In the genomic region with DNA sequence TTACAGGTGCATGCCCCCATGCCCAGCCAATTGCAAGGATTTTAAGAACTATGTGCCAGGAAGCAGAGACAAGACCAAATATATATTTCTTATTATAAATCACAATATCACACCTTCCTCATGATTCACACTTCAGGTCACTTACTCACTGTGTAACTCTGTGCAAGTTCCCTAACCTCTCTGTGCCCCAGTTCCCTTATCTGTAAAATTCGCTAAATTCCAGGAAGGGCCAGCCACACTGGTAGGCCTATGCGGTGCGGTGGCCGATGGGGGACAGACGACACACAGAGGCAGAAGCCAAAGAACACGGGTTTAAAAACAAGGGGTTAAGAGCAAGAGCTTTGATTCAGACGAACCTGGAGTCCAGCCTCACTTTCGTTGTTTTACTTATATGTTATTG, we compare ENCODE assay signal across 17 cellular contexts. TPM values are rescaled to one million over a fixed set of nuclear protein-coding genes. Genes with fewer than 3 reads are reported as not detected.
A peak's percentile ranks its signal among the peaks of the same experiment; 100 is the strongest.
DNase-seq lines count a peak whose midpoint lies in the region; ATAC-seq, FAIRE-seq and TF ChIP-seq lines count a peak whose summit lies in the region.
"Had no signal": no experiment of that assay in that cellular context is flagged by ENCODE, and none has a peak within 500 bp of the region (broad histone marks: within the 10 kb centered on the region; RNA-seq: fewer than 3 reads in every experiment).

No MANE protein-coding gene starts in this region.

- peak; percentile 63 to 68 for ATAC-seq in activated CD4-positive, CD25-positive, alpha-beta regulatory T cell treated with anti-CD3 and anti-CD28 coated beads, Interleukin-2, amount 50 U/mL, for 24 hours
- ATAC-seq in Panc1 (no peak), right cardiac atrium (no peak)
- ATAC-seq: body of pancreas; effector memory CD8-positive, alpha-beta T cell; lower lobe of right lung had no signal

- H3K9me3 ChIP-seq in Panc1 (ENCODE audit: control insufficient read depth, insufficient read depth, low read depth, low read length) (no peaks in the 10 kb centered on the region), hepatocyte (ENCODE audit: low read depth) (no peaks in the 10 kb centered on the region), small intestine (ENCODE audit: control insufficient read depth, low read depth) (no peaks in the 10 kb centered on the region), right cardiac atrium (ENCODE audit: control insufficient read depth, low read length) (no peaks in the 10 kb centered on the region)
- H3K9me3 ChIP-seq: body of pancreas, lower lobe of right lung, neutrophil had no signal

- H2AFZ ChIP-seq in hepatocyte: no peak overlapping the region

- H3K36me3 ChIP-seq in Panc1 (ENCODE audit: control insufficient read depth, insufficient read depth, low read length) (no peaks in the 10 kb centered on the region), hepatocyte (replicated peaks; ENCODE audit: insufficient read depth, low read depth) (no peaks in the 10 kb centered on the region), small intestine (ENCODE audit: control insufficient read depth in 2 of 2, insufficient read depth in 2 of 2, low read length in 2 of 2) (no peaks in the 10 kb centered on the region)
- H3K36me3 ChIP-seq: lower lobe of right lung, neutrophil had no signal

- H4K20me1 ChIP-seq in hepatocyte (ENCODE audit: insufficient read depth, poor library complexity, severe bottlenecking): no peaks in the 10 kb centered on the region

- TF ChIP-seq CTCF in Panc1 (IDR thresholded peaks at IDR 0.05) (no peak), hepatocyte (IDR thresholded peaks at IDR 0.05; ENCODE audit: poor library complexity) (no peak)

- H3K4me3 ChIP-seq in Panc1 (ENCODE audit: low read depth in 2 of 2, low read length in 2 of 2): no peak overlapping the region
- no peak overlapping the region for H3K4me3 ChIP-seq in hepatocyte
- peak overlapping the region in 1 of 2 donors; percentile 40 for H3K4me3 ChIP-seq in small intestine (ENCODE audit: low read depth in 1 of 2, low read length in 2 of 2)
- no peak overlapping the region for H3K4me3 ChIP-seq in right cardiac atrium (ENCODE audit: low read length)
- H3K4me3 ChIP-seq: body of pancreas, lower lobe of right lung had no signal

- intact Hi-C loops in Panc1 (cut with micrococcal nuclease; ENCODE audit: unreplicated experiment): loop anchor here (2.0 to 5.0 kb wide), 2 partner anchors 55 to 112 kb away; no protein-coding TSS in a partner anchor
- intact Hi-C loops in right cardiac atrium (cut with DNase I): loop anchor here in 2 of 4 donors (2.0 to 5.0 kb wide), 2 partner anchors 110 to 112 kb away; no protein-coding TSS in a partner anchor

- BruUV-seq in Panc1 (replicated peaks; lab: Mats Ljungman, UMichigan): no TSS peak

- peaks cover 48% of the 10 kb centered on the region for H3K79me2 ChIP-seq in hepatocyte

- peak overlapping the region; percentile 75 for H3K4me2 ChIP-seq in hepatocyte

- H3K9me2 ChIP-seq in hepatocyte (replicated peaks; ENCODE audit: insufficient read depth): no peaks in the 10 kb centered on the region

- in situ Hi-C loops in Panc1 (cut with HindIII; ENCODE audit: low pct_unique_long_range_greater_than_20kb, low sequenced_read_pairs): no loop called here

- 39% methylated on average over 8 of the region's 8 CpGs for WGBS in hepatocyte (ENCODE audit: low lambda C conversion rate, missing lambda C conversion rate)
- WGBS in small intestine, 3 donors: 14 to 45% (median 22%) methylated on average over 8 of the region's 8 CpGs
- 63% methylated on average over 8 of the region's 8 CpGs for WGBS in right cardiac atrium

- H3K27ac ChIP-seq in Panc1 (ENCODE audit: low read length) (peak overlapping the region; percentile 48), hepatocyte (peak overlapping the region; percentile 97), small intestine (ENCODE audit: low read depth in 1 of 2, low read length in 1 of 2) (peak overlapping the region; percentile 25 to 99), right cardiac atrium (ENCODE audit: low read length) (no peak overlapping the region)
- H3K27ac ChIP-seq: body of pancreas, C4-2B, lower lobe of right lung, neutrophil had no signal

- no peak for FAIRE-seq in small intestine (lab: Jason Lieb, UNC)
- FAIRE-seq: H54 had no signal

- POLR2A ChIA-PET in Panc1 (lab: Charles Lee): no interaction called here

- no peak for DNase-seq in activated CD4-positive, CD25-positive, alpha-beta regulatory T cell (lab: John Stamatoyannopoulos, UW)
- DNase-seq in Panc1 (ENCODE audit: low read depth, low spot score): no peak
- DNase-seq in hepatocyte (ENCODE audit: low spot score): no peak
- DNase-seq in small intestine: no peak
- no peak for DNase-seq in kidney glomerular epithelial cell (lab: John Stamatoyannopoulos, UW)
- DNase-seq in C1 segment of cervical spinal cord (lab: John Stamatoyannopoulos, UW): no peak
- no peak for DNase-seq in right cardiac atrium
- DNase-seq: 8988T; activated CD4-positive, alpha-beta T cell treated with anti-CD3 and anti-CD28 coated beads, Interleukin-2, amount 10 ng/mL, durations not matched to agents 7 days and 5 days; activated gamma-delta T cell; effector memory CD8-positive, alpha-beta T cell; lower lobe of right lung had no signal

- no peaks in the 10 kb centered on the region for H3K27me3 ChIP-seq in Panc1 (ENCODE audit: control insufficient read depth, insufficient read depth, low read length)
- no peaks in the 10 kb centered on the region for H3K27me3 ChIP-seq in hepatocyte
- H3K27me3 ChIP-seq in small intestine (ENCODE audit: control insufficient read depth in 2 of 2, insufficient read depth in 2 of 2, low read length in 2 of 2): no peaks in the 10 kb centered on the region
- H3K27me3 ChIP-seq in right cardiac atrium (ENCODE audit: control insufficient read depth, insufficient read depth): no peaks in the 10 kb centered on the region
- H3K27me3 ChIP-seq: body of pancreas, neutrophil had no signal

- CTCF ChIA-PET in Panc1 (lab: Charles Lee): no interaction called here

- H3K4me1 ChIP-seq in Panc1 (ENCODE audit: control insufficient read depth, insufficient read depth, low read length) (peaks cover 29% of the 10 kb centered on the region), hepatocyte (ENCODE audit: insufficient read depth) (peaks cover 20% of the 10 kb centered on the region), small intestine (ENCODE audit: control insufficient read depth in 2 of 2, insufficient read depth in 1 of 2, low read depth in 1 of 2, low read length in 1 of 2) (no peaks in the 10 kb centered on the region), right cardiac atrium (ENCODE audit: control insufficient read depth, insufficient read depth, low read length) (peaks cover 4% of the 10 kb centered on the region)
- H3K4me1 ChIP-seq: lower lobe of right lung had no signal

RNA-seq across cellular contexts. Expression of gene TRIM2, which starts 2.8 kb away (rescaled TPM):
- total RNA-seq in Panc1 (2021; ENCODE audit: unreplicated experiment) (18.9 TPM), hepatocyte (82.1 and 84.1 TPM in 2 replicates), right cardiac atrium (10 to 100 TPM; 28.0 to 45.3 (median 31.0) TPM)
- polyA plus RNA-seq in Panc1 (2012; ENCODE audit: insufficient read length): 16.9 TPM
- polyA plus RNA-seq in hepatocyte (24.4 and 32.0 TPM in 2 replicates), small intestine (10 to 100 TPM; 17.8 to 22.7 (median 21.5) TPM), right cardiac atrium (7.6 TPM)

Comparison
In these comparisons a context has a peak if more than half of its experiments do, and no peak if none do; other contexts are left out.
1. ATAC-seq: peak in activated CD4-positive, CD25-positive, alpha-beta regulatory T cell treated with anti-CD3 and anti-CD28 coated beads, Interleukin-2, amount 50 U/mL, for 24 hours (2 of 2); none in Panc1 (single experiment) and right cardiac atrium (0 of 2).